ENCODE assay signal across 16 cellular contexts in the genomic region with DNA sequence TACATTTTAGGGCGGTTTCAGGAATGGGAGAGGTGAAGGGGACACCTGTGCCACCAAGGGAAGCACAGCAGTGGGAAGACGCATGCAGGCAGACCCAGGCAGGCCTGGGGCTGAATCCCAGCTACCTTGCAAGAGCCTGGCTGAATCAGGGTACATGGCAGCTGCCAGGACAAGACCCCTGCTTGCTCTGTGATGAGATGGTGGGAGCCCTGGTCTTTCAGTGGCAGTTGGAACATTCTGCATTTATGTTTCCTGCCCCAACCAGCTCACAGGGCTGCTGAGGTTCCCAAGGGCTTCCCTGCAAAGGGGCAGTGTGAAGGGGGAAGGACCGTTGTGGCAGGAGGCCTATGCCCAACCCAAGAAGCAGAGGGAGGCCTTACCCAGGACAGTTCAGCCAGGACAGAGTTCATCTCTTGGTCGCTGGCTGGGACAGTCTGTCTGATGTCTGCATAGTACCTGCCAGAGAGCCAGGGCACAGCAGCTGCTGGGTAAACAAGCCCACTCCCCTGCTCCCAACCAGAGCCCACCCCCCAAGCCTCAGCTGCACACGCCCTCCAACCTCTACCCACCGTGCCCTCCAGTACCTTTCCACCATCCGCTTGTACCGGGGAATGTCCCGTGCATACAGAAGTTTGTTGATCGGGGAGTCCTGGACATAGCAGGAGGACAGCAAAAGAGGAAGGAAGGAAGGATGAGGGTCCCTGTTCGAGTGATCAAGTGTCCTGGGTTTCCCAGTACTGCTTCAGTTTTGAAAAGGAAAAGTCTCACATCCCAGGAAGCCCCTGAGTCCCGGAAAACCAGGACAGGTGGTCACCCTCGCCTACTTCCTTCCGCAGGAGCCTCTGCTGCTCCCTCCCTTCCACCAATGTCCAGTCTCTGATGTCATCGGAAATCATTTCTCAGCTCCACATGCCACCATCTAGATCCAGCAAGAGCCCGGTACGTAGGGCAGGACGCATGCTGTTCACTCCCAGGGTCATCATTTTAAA. TPM values are rescaled to one million over a fixed set of nuclear protein-coding genes. Genes with fewer than 3 reads are reported as not detected.
DNase-seq lines count a peak whose midpoint lies in the region; ATAC-seq, FAIRE-seq and TF ChIP-seq lines count a peak whose summit lies in the region.
"Had no signal": no experiment of that assay in that cellular context is flagged by ENCODE, and none has a peak within 500 bp of the region (broad histone marks: within the 10 kb centered on the region; RNA-seq: fewer than 3 reads in every experiment).

No MANE protein-coding gene starts in this region.

- H3K27me3 Mint-ChIP-seq in CD14-positive monocyte (ENCODE audit: low read depth in 3 of 3) (peaks cover 0 to 6% (median 0%) of the 10 kb centered on the region in 3 donors), nephron progenitor cell (ENCODE audit: low read depth, poor library complexity) (peaks cover 4% of the 10 kb centered on the region)
- H3K27me3 Mint-ChIP-seq: activated naive CD8-positive, alpha-beta T cell treated with anti-CD3 and anti-CD28 coated beads, Interleukin-2, amount 10 ng/mL, durations not matched to agents 7 days and 5 days had no signal

- H3K4me3 Mint-ChIP-seq in CD14-positive monocyte (no peak overlapping the region), nephron progenitor cell (no peak overlapping the region)
- H3K4me3 Mint-ChIP-seq: activated naive CD8-positive, alpha-beta T cell treated with anti-CD3 and anti-CD28 coated beads, Interleukin-2, amount 10 ng/mL, durations not matched to agents 7 days and 5 days had no signal

- no peak for TF ChIP-seq POLR2A in GM12891 (IDR thresholded peaks at IDR 0.05; ENCODE audit: low read depth, low read length)
- no peak for TF ChIP-seq POLR2A in body of pancreas (IDR thresholded peaks at IDR 0.05)

- intact Hi-C loops in CD14-positive monocyte (cut with micrococcal nuclease), result no loop called here
- intact Hi-C loops in body of pancreas (cut with DNase I), result no loop called here

- H3K27ac Mint-ChIP-seq in CD14-positive monocyte (peak overlapping the region in 1 of 7 donors; percentile 45), nephron progenitor cell (peak overlapping the region; percentile 94)
- H3K27ac Mint-ChIP-seq: activated naive CD8-positive, alpha-beta T cell treated with anti-CD3 and anti-CD28 coated beads, Interleukin-2, amount 10 ng/mL, durations not matched to agents 7 days and 5 days had no signal

- H3K27me3 ChIP-seq in body of pancreas, result no peaks in the 10 kb centered on the region
- H3K27me3 ChIP-seq in effector memory CD4-positive, alpha-beta T cell (replicated peaks; ENCODE audit: control insufficient read depth, insufficient read depth, low read length, poor library complexity, severe bottlenecking), result no peaks in the 10 kb centered on the region
- H3K27me3 ChIP-seq: suprapubic skin had no signal

- WGBS in body of pancreas, 2 donors, result 83 to 87% methylated on average over 18 of the region's 18 CpGs

- no peak for ATAC-seq in body of pancreas
- ATAC-seq in HG03354 (IDR thresholded peaks at IDR 0.05; ENCODE audit: poor library complexity, severe bottlenecking, unreplicated experiment), result no peak

- H3K4me3 ChIP-seq in body of pancreas, result no peak overlapping the region
- H3K4me3 ChIP-seq in effector memory CD4-positive, alpha-beta T cell (ENCODE audit: insufficient read depth, low read depth, low read length, poor library complexity, severe bottlenecking), result no peak overlapping the region
- H3K4me3 ChIP-seq: suprapubic skin had no signal

- no peak for FAIRE-seq in GM12891 (lab: Jason Lieb, UNC)
- FAIRE-seq: islet of Langerhans had no signal

- H3K36me3 Mint-ChIP-seq in CD14-positive monocyte (no peaks in the 10 kb centered on the region), nephron progenitor cell (ENCODE audit: low read depth) (peaks cover 34% of the 10 kb centered on the region)
- H3K36me3 Mint-ChIP-seq: activated naive CD8-positive, alpha-beta T cell treated with anti-CD3 and anti-CD28 coated beads, Interleukin-2, amount 10 ng/mL, durations not matched to agents 7 days and 5 days had no signal

- DNase-seq in CD14-positive monocyte (ENCODE audit: low spot score) (peak; percentile 28), GM12891 (ENCODE audit: insufficient read length, low spot score) (peak; percentile 9), body of pancreas (peak in 3 of 4 donors; percentile 1 to 9 (median 2)), nephron progenitor cell (no peak), NCI-H2227 (lab: John Stamatoyannopoulos, UW; ENCODE audit: unreplicated experiment) (no peak), H4 (ENCODE audit: low spot score) (no peak)
- DNase-seq in effector memory CD4-positive, alpha-beta T cell, result no peak
- DNase-seq: activated naive CD8-positive, alpha-beta T cell treated with anti-CD3 and anti-CD28 coated beads, Interleukin-2, amount 10 ng/mL, durations not matched to agents 7 days and 5 days; dermis blood vessel endothelial cell; foreskin melanocyte; Kasumi-1; NCI-H2171 had no signal

- H3K9me3 Mint-ChIP-seq in CD14-positive monocyte (no peaks in the 10 kb centered on the region), nephron progenitor cell (no peaks in the 10 kb centered on the region)
- H3K9me3 Mint-ChIP-seq: activated naive CD8-positive, alpha-beta T cell treated with anti-CD3 and anti-CD28 coated beads, Interleukin-2, amount 10 ng/mL, durations not matched to agents 7 days and 5 days had no signal

- no peaks in the 10 kb centered on the region for H3K9me3 ChIP-seq in body of pancreas
- H3K9me3 ChIP-seq in effector memory CD4-positive, alpha-beta T cell (ENCODE audit: control insufficient read depth, low read length), result no peaks in the 10 kb centered on the region
- H3K9me3 ChIP-seq: suprapubic skin had no signal

- peaks cover 10% of the 10 kb centered on the region for H3K4me1 ChIP-seq in body of pancreas
- no peaks in the 10 kb centered on the region for H3K4me1 ChIP-seq in effector memory CD4-positive, alpha-beta T cell (ENCODE audit: control insufficient read depth, insufficient read depth, low read length, poor library complexity, severe bottlenecking)

- no peaks in the 10 kb centered on the region for H3K4me1 Mint-ChIP-seq in CD14-positive monocyte
- no peaks in the 10 kb centered on the region for H3K4me1 Mint-ChIP-seq in nephron progenitor cell
- H3K4me1 Mint-ChIP-seq: activated naive CD8-positive, alpha-beta T cell treated with anti-CD3 and anti-CD28 coated beads, Interleukin-2, amount 10 ng/mL, durations not matched to agents 7 days and 5 days had no signal

- TF ChIP-seq CTCF in CD14-positive monocyte (IDR thresholded peaks at IDR 0.05) (no peak), body of pancreas (IDR thresholded peaks at IDR 0.05) (no peak), nephron progenitor cell (IDR thresholded peaks at IDR 0.05) (no peak)

- H3K36me3 ChIP-seq in body of pancreas (replicated peaks in 1 of 2; ENCODE audit: insufficient read depth in 1 of 2, low read depth in 2 of 2), result peaks cover 10 to 16% of the 10 kb centered on the region in 2 donors
- no peaks in the 10 kb centered on the region for H3K36me3 ChIP-seq in effector memory CD4-positive, alpha-beta T cell (ENCODE audit: control insufficient read depth, insufficient read depth, low read length)

- H3K27ac ChIP-seq in body of pancreas, result no peak overlapping the region
- H3K27ac ChIP-seq in effector memory CD4-positive, alpha-beta T cell (ENCODE audit: insufficient read depth, low read length, poor library complexity, severe bottlenecking), result no peak overlapping the region
- H3K27ac ChIP-seq: C4-2B, suprapubic skin had no signal

TF ChIP-seq in GM12891, 5 proteins besides CTCF, POLR2A, EP300 and RAD21:
- no peak for TF ChIP-seq SPI1 (IDR thresholded peaks at IDR 0.05; ENCODE audit: low read depth, low read length)

RNA-seq across cellular contexts. Expression of gene PLXNB1, which starts 23.1 kb away (rescaled TPM):
- under 1 TPM in 1 of 2 donors, not detected in 1; 0.14 TPM for polyA plus RNA-seq in CD14-positive monocyte
- 9.8 TPM for polyA plus RNA-seq in GM12891 (2012; ENCODE audit: low read depth, missing spikeins)
- total RNA-seq in body of pancreas, result 100 to 1,000 TPM; 118 to 311 TPM
- 4.3 and 9.6 TPM in 2 replicates for total RNA-seq in H4 (2014; rRNA removed; shearing (Covaris generic))

RNA-seq across cellular contexts. Expression of gene CCDC51, which starts 33.2 kb away (rescaled TPM):
- polyA plus RNA-seq in CD14-positive monocyte, result 1 to 10 TPM; 5.4 to 5.9 TPM
- 15.6 TPM for polyA plus RNA-seq in GM12891 (2012; ENCODE audit: low read depth, missing spikeins)
- 1 to 10 TPM in 1 of 2 donors, under 1 TPM in 1; 0.33 to 2.6 TPM for total RNA-seq in body of pancreas
- total RNA-seq in H4 (2014; rRNA removed; shearing (Covaris generic)), result 23.3 and 28.6 TPM in 2 replicates

RNA-seq across cellular contexts. Expression of gene TMA7, which starts 33.3 kb away (rescaled TPM):
- polyA plus RNA-seq in CD14-positive monocyte, result 100 to 1,000 TPM; 478 to 559 TPM
- polyA plus RNA-seq in GM12891 (2012; ENCODE audit: low read depth, missing spikeins), result 678 TPM
- 100 to 1,000 TPM; 113 to 156 TPM for total RNA-seq in body of pancreas
- total RNA-seq in H4 (2014; rRNA removed; shearing (Covaris generic)), result 502 and 627 TPM in 2 replicates

RNA-seq across cellular contexts. Expression of gene FBXW12, which starts 34.7 kb away (rescaled TPM):
- not detected for polyA plus RNA-seq in CD14-positive monocyte
- polyA plus RNA-seq in GM12891 (2012; ENCODE audit: low read depth, missing spikeins), result not detected
- 10 to 100 TPM in 1 of 2 donors, 1 to 10 TPM in 1; 3.4 to 23.7 TPM for total RNA-seq in body of pancreas
- 0.08 TPM in 1 of 2 replicates, not detected in the other for total RNA-seq in H4 (2014; rRNA removed; shearing (Covaris generic))
- total RNA-seq: activated naive CD8-positive, alpha-beta T cell treated with anti-CD3 and anti-CD28 coated beads, Interleukin-2, amount 10 ng/mL, durations not matched to agents 7 days and 5 days; dermis blood vessel endothelial cell; suprapubic skin had no signal

RNA-seq across cellular contexts. Expression of gene ATRIP, which starts 39.8 kb away (rescaled TPM):
- polyA plus RNA-seq in CD14-positive monocyte, result 1 to 10 TPM; 1.8 to 2.8 TPM
- polyA plus RNA-seq in GM12891 (2012; ENCODE audit: low read depth, missing spikeins), result 6.0 TPM
- 1 to 10 TPM; 2.6 to 4.3 TPM for total RNA-seq in body of pancreas
- 5.3 and 5.7 TPM in 2 replicates for total RNA-seq in H4 (2014; rRNA removed; shearing (Covaris generic))

Comparison
In these comparisons a context has a peak if more than half of its experiments do, and no peak if none do; other contexts are left out.
1. DNase-seq: peak in CD14-positive monocyte (single experiment), GM12891 (single experiment) and body of pancreas (3 of 4); none in nephron progenitor cell (single experiment), effector memory CD4-positive, alpha-beta T cell (0 of 3), NCI-H2227 (single experiment) and H4 (single experiment).
2. RNA of gene PLXNB1, which starts 23.1 kb away (total RNA-seq): 118 to 311 TPM in body of pancreas; 4.3 to 9.6 TPM in H4; every median in the first group is over 10 times any median in the second.